ENCODE assay signal across 1 cellular context in genomic region chrX:115888041-115888440, GRCh38.
TF ChIP-seq lines count a peak whose summit lies in the region.
"Not testable (repeated sequence)": the region's sequence is repeated elsewhere in the genome, so short reads cannot be mapped to it uniquely, and the experiment has no call there.

No MANE protein-coding gene starts in this region.

TF ChIP-seq in HepG2, 621 proteins besides CTCF, POLR2A, EP300 and RAD21 (continued from another document and continues in another):
- TF ChIP-seq ZNF232 (CRISPR knock-in tag; IDR thresholded peaks at IDR 0.05; ENCODE audit: borderline replicate concordance) (peak; percentile 44; the same call in 1 of the 2 replicates), KAT7 (CRISPR knock-in tag; IDR thresholded peaks at IDR 0.05; ENCODE audit: borderline replicate concordance) (peak; percentile 77; the same call in 1 of the 2 replicates), ZNF160 (CRISPR knock-in tag; IDR thresholded peaks at IDR 0.05) (0 out of 2 replicates have a peak, but pooled peaks have one; percentile 34), MEIS1 (CRISPR knock-in tag; IDR thresholded peaks at IDR 0.05; ENCODE audit: borderline replicate concordance) (peak; percentile 84; the same call in 1 of the 2 replicates), ZFP91 (CRISPR knock-in tag; IDR thresholded peaks at IDR 0.05; ENCODE audit: borderline replicate concordance) (peak; percentile 75; the same call in 1 of the 2 replicates), ZNF510 (CRISPR knock-in tag; IDR thresholded peaks at IDR 0.05; ENCODE audit: low read depth) (peak; percentile 51; the same call in 1 of the 2 replicates), HNRNPL (IDR thresholded peaks at IDR 0.05; ENCODE audit: low read depth, low read length) (0 out of 2 replicates have a peak, but pooled peaks have one; percentile 50), ZNF280B (CRISPR knock-in tag; IDR thresholded peaks at IDR 0.05; ENCODE audit: borderline replicate concordance) (peak; percentile 95), ZNF567 (CRISPR knock-in tag; IDR thresholded peaks at IDR 0.05; ENCODE audit: borderline replicate concordance) (peak; percentile 51; the same call in 1 of the 2 replicates), ZNF777 (CRISPR knock-in tag; IDR thresholded peaks at IDR 0.05) (0 out of 2 replicates have a peak, but pooled peaks have one; percentile 47), ZNF281 (CRISPR knock-in tag; IDR thresholded peaks at IDR 0.05; ENCODE audit: borderline replicate concordance) (peak; percentile 51; the same call in 1 of the 2 replicates), ZNF839 (CRISPR knock-in tag; IDR thresholded peaks at IDR 0.05; ENCODE audit: borderline replicate concordance) (peak; percentile 92; the same call in 1 of the 2 replicates), ZNF83 (CRISPR knock-in tag; IDR thresholded peaks at IDR 0.05; ENCODE audit: borderline replicate concordance) (peak; percentile 88; the same call in 1 of the 2 replicates), AHR (CRISPR knock-in tag; IDR thresholded peaks at IDR 0.05) (peak; percentile 69; the same call in 1 of the 2 replicates), BCL3 (CRISPR knock-in tag; IDR thresholded peaks at IDR 0.05) (peak; percentile 93), ZNF678 (CRISPR knock-in tag; IDR thresholded peaks at IDR 0.05) (peak; percentile 55; the same call in 1 of the 2 replicates), IRF9 (CRISPR knock-in tag; IDR thresholded peaks at IDR 0.05; ENCODE audit: borderline replicate concordance) (peak; percentile 83; the same call in 1 of the 2 replicates), SP5 (CRISPR knock-in tag; IDR thresholded peaks at IDR 0.05; ENCODE audit: borderline replicate concordance, low read depth) (peak; percentile 23; the same call in 1 of the 2 replicates), NR2C2 (CRISPR knock-in tag; IDR thresholded peaks at IDR 0.05; ENCODE audit: borderline replicate concordance) (peak; percentile 57), ZFYVE20 (CRISPR knock-in tag; IDR thresholded peaks at IDR 0.05; ENCODE audit: borderline replicate concordance, low read depth) (0 out of 2 replicates have a peak, but pooled peaks have one; percentile 66), MEIS2 (CRISPR knock-in tag; IDR thresholded peaks at IDR 0.05) (peak; percentile 65; the same call in 1 of the 2 replicates), SAFB2 (CRISPR knock-in tag; IDR thresholded peaks at IDR 0.05; ENCODE audit: borderline replicate concordance, low read depth) (peak; percentile 86; the same call in 1 of the 2 replicates), IKZF5 (CRISPR knock-in tag; IDR thresholded peaks at IDR 0.05) (peak; percentile 29; the same call in 1 of the 2 replicates), RARA (CRISPR knock-in tag; IDR thresholded peaks at IDR 0.05) (peak; percentile 52), ZNF362 (CRISPR knock-in tag; IDR thresholded peaks at IDR 0.05; ENCODE audit: borderline replicate concordance) (peak; percentile 78; the same call in 1 of the 2 replicates), ARHGAP35 (CRISPR knock-in tag; IDR thresholded peaks at IDR 0.05; ENCODE audit: borderline replicate concordance) (peak; percentile 72; the same call in 1 of the 2 replicates), ZSCAN25 (CRISPR knock-in tag; IDR thresholded peaks at IDR 0.05) (0 out of 2 replicates have a peak, but pooled peaks have one; percentile 50), ZNF430 (CRISPR knock-in tag; IDR thresholded peaks at IDR 0.05) (0 out of 2 replicates have a peak, but pooled peaks have one; percentile 30), DNMT1 (CRISPR knock-in tag; IDR thresholded peaks at IDR 0.05) (peak; percentile 95), ZNF317 (CRISPR knock-in tag; IDR thresholded peaks at IDR 0.05) (0 out of 2 replicates have a peak, but pooled peaks have one; percentile 23), ZGPAT (CRISPR knock-in tag; IDR thresholded peaks at IDR 0.05) (peak; percentile 67; the same call in 1 of the 2 replicates), ZFP41 (CRISPR knock-in tag; IDR thresholded peaks at IDR 0.05; ENCODE audit: borderline replicate concordance) (0 out of 2 replicates have a peak, but pooled peaks have one; percentile 33), ZNF501 (CRISPR knock-in tag; IDR thresholded peaks at IDR 0.05) (peak; percentile 41; the same call in 1 of the 2 replicates), ZBTB10 (CRISPR knock-in tag; IDR thresholded peaks at IDR 0.05; ENCODE audit: borderline replicate concordance) (peak; percentile 23; the same call in 1 of the 2 replicates), TAF1 (CRISPR knock-in tag; IDR thresholded peaks at IDR 0.05) (peak; percentile 67), CBX5 (CRISPR knock-in tag; IDR thresholded peaks at IDR 0.05; ENCODE audit: borderline replicate concordance) (peak; percentile 90), GABPB1 (CRISPR knock-in tag; IDR thresholded peaks at IDR 0.05) (peak; percentile 80), RARG (CRISPR knock-in tag; IDR thresholded peaks at IDR 0.05; ENCODE audit: low read depth) (0 out of 2 replicates have a peak, but pooled peaks have one; percentile 41), SOX6 (CRISPR knock-in tag; IDR thresholded peaks at IDR 0.05) (peak; percentile 48), SMAD9 (CRISPR knock-in tag; IDR thresholded peaks at IDR 0.05) (peak; percentile 28; the same call in 1 of the 2 replicates), ZNF691 (CRISPR knock-in tag; IDR thresholded peaks at IDR 0.05; ENCODE audit: borderline replicate concordance, low read depth) (peak; percentile 85; the same call in 1 of the 2 replicates), ZNF776 (CRISPR knock-in tag; IDR thresholded peaks at IDR 0.05) (peak; percentile 89; the same call in 1 of the 2 replicates), STAG1 (CRISPR knock-in tag; IDR thresholded peaks at IDR 0.05) (peak; percentile 49)
- not testable (repeated sequence) for TF ChIP-seq SOX6 (IDR thresholded peaks at IDR 0.05)
